In genomic region chr1:5349526-5349925, GRCh38 we compare ENCODE assay signal across 17 cellular contexts.
DNase-seq lines count a peak whose midpoint lies in the region; ATAC-seq and TF ChIP-seq lines count a peak whose summit lies in the region.
"Had no signal": no experiment of that assay in that cellular context is flagged by ENCODE, and none has a peak within 500 bp of the region (broad histone marks: within the 10 kb centered on the region; RNA-seq: fewer than 3 reads in every experiment).

No MANE protein-coding gene starts in this region.

- intact Hi-C loops in A673 (cut with micrococcal nuclease; ENCODE audit: unreplicated experiment): no loop called here

- POLR2A ChIA-PET in A673 (lab: Charles Lee; ENCODE audit: low non-redundant PET): no interaction called here

- H3K4me3 ChIP-seq in A673 (ENCODE audit: low read depth, low read length, poor library complexity, severe bottlenecking): no peak overlapping the region
- H3K4me3 ChIP-seq: A549, BLaER1 had no signal

- DNase-seq in DMS153 treated with DMSO at 0.1 percent for 48 hours (lab: John Stamatoyannopoulos, UW; ENCODE audit: unreplicated experiment): peak; percentile 7
- DNase-seq in DMS153 (lab: John Stamatoyannopoulos, UW): no peak
- DNase-seq in NCI-H748 (lab: John Stamatoyannopoulos, UW; ENCODE audit: unreplicated experiment): peak; percentile 27
- DNase-seq in NCI-H748 treated with DMSO at 0.1 percent for 48 hours (lab: John Stamatoyannopoulos, UW): no peak
- peak; percentile 37 for DNase-seq in mesenteric fat pad (ENCODE audit: low spot score)
- DNase-seq in A673 (ENCODE audit: low spot score): no peak
- DNase-seq: Caco-2, GDM1, GOT3, H7, HFFc6 had no signal

- no peaks in the 10 kb centered on the region for H3K9me3 ChIP-seq in A673 (ENCODE audit: low read depth, low read length, poor library complexity, severe bottlenecking)
- H3K9me3 ChIP-seq: A549, BLaER1, Caco-2 had no signal

- no peaks in the 10 kb centered on the region for H3K4me1 ChIP-seq in A673 (ENCODE audit: insufficient read depth, low read length, poor library complexity, severe bottlenecking)
- H3K4me1 ChIP-seq: A549, Caco-2 had no signal

- no peaks in the 10 kb centered on the region for H3K36me3 ChIP-seq in A673 (ENCODE audit: insufficient read depth, low read length, poor library complexity, severe bottlenecking)
- H3K36me3 ChIP-seq: BLaER1 had no signal

- no peak for ATAC-seq in GM21390 (IDR thresholded peaks at IDR 0.05; ENCODE audit: unreplicated experiment)
- ATAC-seq: A549, HCT116 had no signal

- CTCF ChIA-PET in A673 (lab: Charles Lee): no interaction called here

- no peak overlapping the region for H3K27ac ChIP-seq in A673 (ENCODE audit: low read depth, low read length, poor library complexity, severe bottlenecking)
- H3K27ac ChIP-seq: 22Rv1, A549, BLaER1, HL-60 had no signal

- BruUV-seq in A673 (replicated peaks; lab: Mats Ljungman, UMichigan): no TSS peak

- H3K27me3 ChIP-seq in A673 (replicated peaks; ENCODE audit: insufficient read depth, low read depth, low read length, poor library complexity): no peaks in the 10 kb centered on the region
- H3K27me3 ChIP-seq: BLaER1 had no signal

- TF ChIP-seq CTCF in A673 (conservative IDR thresholded peaks at IDR 0.05; ENCODE audit: low read depth, low read length): no peak

Comparison
In these comparisons a context has a peak if more than half of its experiments do, and no peak if none do; other contexts are left out.
1. DNase-seq: peak in DMS153 treated with DMSO at 0.1 percent for 48 hours (single experiment), NCI-H748 (single experiment) and mesenteric fat pad (single experiment); none in DMS153 (single experiment), NCI-H748 treated with DMSO at 0.1 percent for 48 hours (single experiment) and A673 (single experiment).